In genomic region chr16:69201787-69202186, GRCh38 we compare ENCODE assay signal across 18 cellular contexts. TPM values are rescaled to one million over a fixed set of nuclear protein-coding genes. Genes with fewer than 3 reads are reported as not detected.
A peak's percentile ranks its signal among the peaks of the same experiment; 100 is the strongest.
DNase-seq lines count a peak whose midpoint lies in the region; ATAC-seq, FAIRE-seq and TF ChIP-seq lines count a peak whose summit lies in the region.
"Had no signal": no experiment of that assay in that cellular context is flagged by ENCODE, and none has a peak within 500 bp of the region (broad histone marks: within the 10 kb centered on the region; RNA-seq: fewer than 3 reads in every experiment).

No MANE protein-coding gene starts in this region.

- H3K4me2 ChIP-seq in PC-9 = peak overlapping the region; percentile 42; the same call in 1 of the 2 replicates
- H3K4me2 ChIP-seq in HepG2 (ENCODE audit: low read depth, low read length) = no peak overlapping the region

- H3K36me3 ChIP-seq in PC-9 (ENCODE audit: low read depth) = no peaks in the 10 kb centered on the region
- no peaks in the 10 kb centered on the region for H3K36me3 ChIP-seq in HepG2 (replicated peaks in 1 of 2; ENCODE audit: control insufficient read depth in 1 of 2, insufficient read depth in 2 of 2, low read length in 2 of 2)
- no peaks in the 10 kb centered on the region for H3K36me3 ChIP-seq in body of pancreas (replicated peaks in 1 of 2; ENCODE audit: insufficient read depth in 1 of 2, low read depth in 2 of 2)
- no peaks in the 10 kb centered on the region for H3K36me3 ChIP-seq in sigmoid colon
- H3K36me3 ChIP-seq: tibial nerve had no signal

- H4K20me1 ChIP-seq in PC-9 (ENCODE audit: insufficient read depth) (no peaks in the 10 kb centered on the region), HepG2 (ENCODE audit: insufficient read depth, low read length) (no peaks in the 10 kb centered on the region)

- H3K9ac ChIP-seq in HepG2 (ENCODE audit: insufficient read depth, low read depth, low read length) = no peak overlapping the region

- H3K4me3 Mint-ChIP-seq in effector memory CD8-positive, alpha-beta T cell = no peak overlapping the region
- H3K4me3 Mint-ChIP-seq: dendritic cell treated with granulocyte-macrophage colony-stimulating factor and Interleukin-4, amounts not matched to agents 40 ng/mL and 50 ng/mL, for 4 days; IgD-negative memory B cell; neural crest cell had no signal

- no peaks in the 10 kb centered on the region for H3K27me3 ChIP-seq in PC-9 (ENCODE audit: insufficient read depth, low read depth)
- no peaks in the 10 kb centered on the region for H3K27me3 ChIP-seq in HepG2 (ENCODE audit: control insufficient read depth in 1 of 2, insufficient read depth in 2 of 2, low read length in 2 of 2)
- H3K27me3 ChIP-seq in body of pancreas = no peaks in the 10 kb centered on the region
- no peaks in the 10 kb centered on the region for H3K27me3 ChIP-seq in sigmoid colon
- H3K27me3 ChIP-seq: tibial nerve had no signal

- no peak for TF ChIP-seq EP300 in HepG2 (IDR thresholded peaks at IDR 0.05; ENCODE audit: low read depth in 2 of 2, low read length in 2 of 2)
- TF ChIP-seq EP300 in HepG2 (CRISPR knock-in tag; IDR thresholded peaks at IDR 0.05; ENCODE audit: borderline replicate concordance) = no peak
- no peak for TF ChIP-seq EP300 in sigmoid colon (IDR thresholded peaks at IDR 0.05)

- BruUV-seq in PC-9 (replicated peaks; lab: Mats Ljungman, UMichigan) (no TSS peak), HepG2 (replicated peaks; lab: Mats Ljungman, UMichigan) (no TSS peak)

- ATAC-seq in effector memory CD8-positive, alpha-beta T cell (replicated peaks) = no peak
- ATAC-seq in HepG2 (no peak), body of pancreas (no peak), GM18868 (IDR thresholded peaks at IDR 0.05; ENCODE audit: unreplicated experiment) (no peak), HG03095 (IDR thresholded peaks at IDR 0.05; ENCODE audit: unreplicated experiment) (no peak)
- ATAC-seq: Right ventricle myocardium inferior had no signal

- H3K4me3 ChIP-seq in PC-9 (no peak overlapping the region), HepG2 (replicated peaks in 1 of 3; ENCODE audit: insufficient read depth in 1 of 3, low read depth in 2 of 3, low read length in 3 of 3) (no peak overlapping the region), body of pancreas (no peak overlapping the region), sigmoid colon (no peak overlapping the region)
- H3K4me3 ChIP-seq: tibial nerve had no signal

- POLR2A ChIA-PET in PC-9 (lab: Charles Lee; ENCODE audit: unreplicated experiment) (interaction anchor here (0.5 to 0.7 kb wide), 2 partner anchors 21 to 503 kb away, joined by 11 to 13 read pairs; no protein-coding TSS in a partner anchor), HepG2 (lab: Yijun Ruan, JAX) (interaction anchor here (1.6 kb wide), 1 partner anchor 15 kb away, joined by 7 read pairs; the partner anchor contains the start of gene SNTB2)

- H3K9me3 Mint-ChIP-seq in effector memory CD8-positive, alpha-beta T cell = no peaks in the 10 kb centered on the region
- H3K9me3 Mint-ChIP-seq: dendritic cell treated with granulocyte-macrophage colony-stimulating factor and Interleukin-4, amounts not matched to agents 40 ng/mL and 50 ng/mL, for 4 days; IgD-negative memory B cell; neural crest cell had no signal

- H3K9me2 ChIP-seq in PC-9 (ENCODE audit: insufficient read depth) = no peaks in the 10 kb centered on the region

- no peak for TF ChIP-seq CTCF in PC-9 (conservative IDR thresholded peaks at IDR 0.05)
- no peak for TF ChIP-seq CTCF in HepG2 (CRISPR knock-in tag; IDR thresholded peaks at IDR 0.05)
- no peak for TF ChIP-seq CTCF in body of pancreas (IDR thresholded peaks at IDR 0.05)
- no peak for TF ChIP-seq CTCF in sigmoid colon (IDR thresholded peaks at IDR 0.05)

- H3K9me3 ChIP-seq in PC-9 (ENCODE audit: insufficient read depth, low read depth) (no peaks in the 10 kb centered on the region), HepG2 (ENCODE audit: low read length) (no peaks in the 10 kb centered on the region), body of pancreas (no peaks in the 10 kb centered on the region), sigmoid colon (no peaks in the 10 kb centered on the region)
- H3K9me3 ChIP-seq: tibial nerve had no signal

- CTCF ChIA-PET in PC-9 (lab: Charles Lee) = no interaction called here
- CTCF ChIA-PET in HepG2 (lab: Yijun Ruan, JAX; ENCODE audit: low intra/inter-chr PET ratio, low total read pairs) = no interaction called here

- H3K27ac Mint-ChIP-seq in effector memory CD8-positive, alpha-beta T cell = peak overlapping the region; percentile 59 to 69
- H3K27ac Mint-ChIP-seq: dendritic cell treated with granulocyte-macrophage colony-stimulating factor and Interleukin-4, amounts not matched to agents 40 ng/mL and 50 ng/mL, for 4 days had no signal

- TF ChIP-seq RAD21 in HepG2 (CRISPR knock-in tag; IDR thresholded peaks at IDR 0.05) = no peak

- peak in 1 of 2 experiments; percentile 62 for DNase-seq in PC-9
- DNase-seq in effector memory CD8-positive, alpha-beta T cell = no peak
- DNase-seq in HepG2 (ENCODE audit: low spot score) = no peak
- no peak for DNase-seq in body of pancreas
- no peak for DNase-seq in sigmoid colon
- DNase-seq: activated CD4-positive, alpha-beta T cell treated with anti-CD3 and anti-CD28 coated beads, Interleukin-2, amount 50 U/mL, for 1 hour; NCI-H1694 treated with DMSO at 0.1 percent for 48 hours; retina; stimulated activated CD4-positive, alpha-beta T cell treated with anti-CD3 and anti-CD28 coated beads, Interleukin-12 subunit alpha, Interleukin-12 subunit beta, amount 100 ng/mL, for 4 hours had no signal

- no peaks in the 10 kb centered on the region for H3K27me3 Mint-ChIP-seq in effector memory CD8-positive, alpha-beta T cell
- H3K27me3 Mint-ChIP-seq: IgD-negative memory B cell had no signal

- H3K36me3 Mint-ChIP-seq in effector memory CD8-positive, alpha-beta T cell (ENCODE audit: insufficient read depth) = peaks cover 5% of the 10 kb centered on the region

- FAIRE-seq in G401.6 (lab: Jason Lieb, UNC) (peak; percentile 27), HepG2 (lab: Jason Lieb, UNC) (no peak)

- H3K79me2 ChIP-seq in PC-9 (ENCODE audit: low read depth) (peaks cover 44% of the 10 kb centered on the region), HepG2 (ENCODE audit: insufficient read depth, low read length) (peaks cover 37% of the 10 kb centered on the region)

- 71% methylated on average over 2 of the region's 2 CpGs for WGBS in HepG2 (ENCODE audit: low lambda C conversion rate)
- 53 to 56% methylated on average over 2 of the region's 2 CpGs for WGBS in body of pancreas, 2 donors
- 73 to 75% methylated on average over 2 of the region's 2 CpGs for WGBS in sigmoid colon, 2 donors

- H3F3A ChIP-seq in PC-9 (ENCODE audit: insufficient read depth, low read depth) = peaks cover 50% of the 10 kb centered on the region

- H3K4me1 ChIP-seq in PC-9 (replicated peaks; ENCODE audit: insufficient read depth) (peaks cover 38% of the 10 kb centered on the region), HepG2 (ENCODE audit: insufficient read depth, low read length) (peaks cover 9% of the 10 kb centered on the region; the same call in 1 of the 2 replicates), body of pancreas (peaks cover 4% of the 10 kb centered on the region), sigmoid colon (peaks cover 0 to 34% (median 22%) of the 10 kb centered on the region in 4 donors)

- H2AFZ ChIP-seq in PC-9 (no peak overlapping the region), HepG2 (ENCODE audit: low read length) (no peak overlapping the region)

- intact Hi-C loops in PC-9 (cut with micrococcal nuclease; ENCODE audit: unreplicated experiment) = no loop called here
- intact Hi-C loops in HepG2 (cut with micrococcal nuclease; ENCODE audit: unreplicated experiment) = no loop called here
- intact Hi-C loops in body of pancreas (cut with DNase I) = no loop called here
- intact Hi-C loops in sigmoid colon (cut with DNase I) = no loop called here

- H3K27ac ChIP-seq in PC-9 (peak overlapping the region; percentile 38; the same call in 1 of the 2 replicates), HepG2 (ENCODE audit: extremely low read length, insufficient read depth, low read length) (no peak overlapping the region), body of pancreas (no peak overlapping the region), sigmoid colon (peak overlapping the region in 1 of 4 donors; percentile 22)
- H3K27ac ChIP-seq: C4-2B had no signal

- no peak for TF ChIP-seq POLR2A in HepG2 (IDR thresholded peaks at IDR 0.05; ENCODE audit: insufficient read depth in 1 of 2, low read depth in 2 of 2, low read length in 2 of 2)
- no peak for TF ChIP-seq POLR2A in body of pancreas (IDR thresholded peaks at IDR 0.05)
- no peak for TF ChIP-seq POLR2A in sigmoid colon (IDR thresholded peaks at IDR 0.05)

- H3K4me1 Mint-ChIP-seq in effector memory CD8-positive, alpha-beta T cell (ENCODE audit: low read depth in 2 of 2) = peaks cover 19 to 36% of the 10 kb centered on the region in 2 donors

- in situ Hi-C loops in HepG2 (cut with HindIII; ENCODE audit: extremely low pct_ligation_motif_present, low pct_unique_long_range_greater_than_20kb) = no loop called here

TF ChIP-seq in HepG2, 621 proteins besides CTCF, POLR2A, EP300 and RAD21 (continues in another document):
- TF ChIP-seq FOSL2 (CRISPR knock-in tag; IDR thresholded peaks at IDR 0.05) = peak; percentile 54

RNA-seq across cellular contexts. Expression of gene SNTB2, which starts 14.8 kb away (rescaled TPM):
- total RNA-seq in PC-9 (2021) (30.3 and 33.8 TPM in 2 replicates), HepG2 (2016; rRNA removed; fragmentation: Illumina TruSeq; extraction: Trizol) (19.2 and 22.9 TPM in 2 replicates), body of pancreas (10 to 100 TPM; 11.2 to 13.5 TPM), sigmoid colon (10 to 100 TPM; 23.2 to 38.2 (median 30.0) TPM)
- total RNA-seq in HepG2 (2016; cell fraction: cytosol; rRNA removed; fragmentation: Illumina TruSeq; extraction: Trizol; ENCODE audit: low read depth) = 16.6 and 21.3 TPM in 2 replicates
- total RNA-seq in HepG2 (2016; cell fraction: insoluble cytoplasmic fraction; rRNA removed; fragmentation: Illumina TruSeq; extraction: Trizol) = 18.5 and 22.3 TPM in 2 replicates
- total RNA-seq in HepG2 (2016; cell fraction: membrane; rRNA removed; fragmentation: Illumina TruSeq; extraction: Trizol) = 8.3 and 10.7 TPM in 2 replicates
- total RNA-seq in HepG2 (2016; cell fraction: nucleus; rRNA removed; fragmentation: Illumina TruSeq; extraction: Trizol) = 14.9 and 15.5 TPM in 2 replicates
- polyA plus RNA-seq in HepG2 (2011; rRNA removed) (11.5 and 12.5 TPM in 2 replicates), sigmoid colon (1 to 10 TPM; 4.2 to 7.3 (median 5.8) TPM)
- polyA plus RNA-seq in HepG2 (2011; cell fraction: cytosol; rRNA removed) = 6.3 and 6.6 TPM in 2 replicates
- polyA plus RNA-seq in HepG2 (2011; cell fraction: nucleus; rRNA removed) = 13.3 and 14.0 TPM in 2 replicates
- polyA plus RNA-seq in HepG2 (2012) = 4.2 and 4.3 TPM in 2 replicates
- polyA plus RNA-seq in HepG2 (2016; cell fraction: cytosol; fragmentation: Illumina TruSeq; extraction: Trizol; ENCODE audit: low read depth) = 0.48 and 0.66 TPM in 2 replicates
- 12.2 and 12.7 TPM in 2 replicates for polyA plus RNA-seq in HepG2 (2016; cell fraction: insoluble cytoplasmic fraction; fragmentation: Illumina TruSeq; extraction: Trizol; ENCODE audit: low read depth)
- polyA plus RNA-seq in HepG2 (2016; cell fraction: membrane; fragmentation: Illumina TruSeq; extraction: Trizol; ENCODE audit: low read depth) = 1.6 and 2.4 TPM in 2 replicates
- 13.2 and 17.9 TPM in 2 replicates for polyA plus RNA-seq in HepG2 (2016; cell fraction: nucleus; fragmentation: Illumina TruSeq; extraction: Trizol; ENCODE audit: insufficient read depth, low read depth)
- polyA minus RNA-seq in HepG2 (2011; rRNA and poly(A)+ RNA removed; ENCODE audit: low replicate concordance) = 48.4 and 58.6 TPM in 2 replicates
- polyA minus RNA-seq in HepG2 (2011; cell fraction: cytosol; rRNA and poly(A)+ RNA removed) = 22.5 and 31.2 TPM in 2 replicates
- 22.8 and 29.5 TPM in 2 replicates for polyA minus RNA-seq in HepG2 (2011; cell fraction: nucleus; rRNA and poly(A)+ RNA removed)
